7 cellular contexts compared by ENCODE assay signal in the genomic region with DNA sequence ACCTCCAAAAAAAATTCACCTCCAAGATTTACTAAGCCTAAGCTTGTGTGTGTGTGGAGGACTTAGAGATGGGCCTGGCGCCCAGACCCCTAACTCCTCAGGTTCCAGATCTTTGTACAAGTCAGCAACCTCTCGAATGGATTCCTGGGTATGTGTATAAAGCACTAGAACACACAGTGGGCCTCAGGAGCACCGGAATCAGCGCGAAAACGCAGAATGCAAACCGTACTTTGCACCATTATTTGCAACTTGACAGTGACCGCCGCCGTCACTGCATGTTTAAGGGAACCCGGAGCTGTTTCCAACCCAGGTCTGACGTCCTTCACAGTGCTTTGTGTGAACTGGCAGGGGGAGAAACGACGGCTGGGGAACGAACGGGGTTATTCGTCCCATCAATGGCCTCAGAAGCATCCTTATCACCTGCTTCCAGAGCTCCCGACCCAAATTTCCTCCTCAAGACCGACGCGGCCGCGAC. TPM values are rescaled to one million over a fixed set of nuclear protein-coding genes. Genes with fewer than 3 reads are reported as not detected.
DNase-seq lines count a peak whose midpoint lies in the region; ATAC-seq, FAIRE-seq and TF ChIP-seq lines count a peak whose summit lies in the region.

No MANE protein-coding gene starts in this region.

- H3K9ac ChIP-seq in astrocyte (ENCODE audit: low read length) = peak overlapping the region; percentile 89

- peaks cover 62% of the 10 kb centered on the region for H3K9me3 ChIP-seq in astrocyte (ENCODE audit: insufficient read depth, low read depth, low read length)

- H3K9me3 Mint-ChIP-seq in astrocyte (ENCODE audit: unreplicated experiment) = peaks cover 81% of the 10 kb centered on the region
- H3K9me3 Mint-ChIP-seq in stimulated activated naive CD8-positive, alpha-beta T cell treated with anti-CD3 and anti-CD28 coated beads, Interleukin-15, amount 100 ng/mL, for 72 hours = peaks cover 56 to 59% of the 10 kb centered on the region in 2 donors

- no peaks in the 10 kb centered on the region for H3K27me3 ChIP-seq in HL-60 (ENCODE audit: insufficient read depth, poor library complexity, severe bottlenecking)
- no peaks in the 10 kb centered on the region for H3K27me3 ChIP-seq in astrocyte (ENCODE audit: insufficient read depth, low read length)

- FAIRE-seq in astrocyte (lab: Jason Lieb, UNC) = no peak

- peak overlapping the region; percentile 89 for H3K4me2 ChIP-seq in astrocyte (ENCODE audit: low read length)

- in situ Hi-C loops in GM13977 (cut with MboI; ENCODE audit: low pct_unique_long_range_greater_than_20kb, low sequenced_read_pairs, unreplicated experiment) = no loop called here

- H3K27me3 Mint-ChIP-seq in astrocyte (ENCODE audit: low read depth, unreplicated experiment) = no peaks in the 10 kb centered on the region
- no peaks in the 10 kb centered on the region for H3K27me3 Mint-ChIP-seq in stimulated activated naive CD8-positive, alpha-beta T cell treated with anti-CD3 and anti-CD28 coated beads, Interleukin-15, amount 100 ng/mL, for 72 hours

- peak overlapping the region; percentile 98 for H2AFZ ChIP-seq in astrocyte (ENCODE audit: low read depth, low read length)

- ATAC-seq in stimulated activated naive CD8-positive, alpha-beta T cell treated with anti-CD3 and anti-CD28 coated beads, Interleukin-15, amount 100 ng/mL, for 72 hours = peak; percentile 26
- ATAC-seq in HG03159 (IDR thresholded peaks at IDR 0.05; ENCODE audit: unreplicated experiment) = no peak

- peak overlapping the region; percentile 93 for H3K4me3 Mint-ChIP-seq in astrocyte (ENCODE audit: unreplicated experiment)
- peak overlapping the region; percentile 76 to 93 for H3K4me3 Mint-ChIP-seq in stimulated activated naive CD8-positive, alpha-beta T cell treated with anti-CD3 and anti-CD28 coated beads, Interleukin-15, amount 100 ng/mL, for 72 hours

- H3K27ac ChIP-seq in HL-60 (replicated peaks) (peak overlapping the region; percentile 93), astrocyte (ENCODE audit: low read depth, low read length) (peak overlapping the region; percentile 83)

- no peaks in the 10 kb centered on the region for H3K4me1 ChIP-seq in astrocyte (ENCODE audit: insufficient read depth, low read length)

- H3K79me2 ChIP-seq in astrocyte (ENCODE audit: insufficient read depth, low read length) = peaks cover 36% of the 10 kb centered on the region

- DNase-seq in GM13977 (ENCODE audit: low spot score) = peak; percentile 40
- peak in 1 of 2 experiments; percentile 29 for DNase-seq in HL-60 (ENCODE audit: low read depth in 1 of 2, low spot score in 1 of 2)
- DNase-seq in astrocyte (ENCODE audit: low read depth) = peak; percentile 25
- DNase-seq in inferior parietal cortex (ENCODE audit: extremely low spot score) = peak; percentile 3
- DNase-seq in stimulated activated naive CD8-positive, alpha-beta T cell treated with anti-CD3 and anti-CD28 coated beads, Interleukin-15, amount 100 ng/mL, for 72 hours = no peak
- no peak for DNase-seq in midbrain (lab: John Stamatoyannopoulos, UW)

- H3K36me3 Mint-ChIP-seq in astrocyte (ENCODE audit: low read depth, unreplicated experiment) = peaks cover 84% of the 10 kb centered on the region

- no peak for TF ChIP-seq CTCF in GM13977 (IDR thresholded peaks at IDR 0.05; ENCODE audit: extremely low read depth, insufficient read depth, missing control alignments)
- no peak for TF ChIP-seq CTCF in HL-60 (IDR thresholded peaks at IDR 0.05; ENCODE audit: insufficient read depth, low read length)
- TF ChIP-seq CTCF in astrocyte (IDR thresholded peaks at IDR 0.05; ENCODE audit: insufficient read depth, low read depth, low read length) = no peak

- H3K4me1 Mint-ChIP-seq in astrocyte (ENCODE audit: low read depth, unreplicated experiment) = peaks cover 12% of the 10 kb centered on the region
- H3K4me1 Mint-ChIP-seq in stimulated activated naive CD8-positive, alpha-beta T cell treated with anti-CD3 and anti-CD28 coated beads, Interleukin-15, amount 100 ng/mL, for 72 hours = peaks cover 46% of the 10 kb centered on the region

- no peaks in the 10 kb centered on the region for H4K20me1 ChIP-seq in astrocyte (ENCODE audit: insufficient read depth, low read length)

- peak overlapping the region; percentile 78 for H3K27ac Mint-ChIP-seq in astrocyte (ENCODE audit: unreplicated experiment)
- H3K27ac Mint-ChIP-seq in stimulated activated naive CD8-positive, alpha-beta T cell treated with anti-CD3 and anti-CD28 coated beads, Interleukin-15, amount 100 ng/mL, for 72 hours = peak overlapping the region; percentile 74 to 99

- H3K4me3 ChIP-seq in HL-60 (replicated peaks; ENCODE audit: insufficient read depth, low read length) = peak overlapping the region; percentile 64
- H3K4me3 ChIP-seq in astrocyte (ENCODE audit: insufficient read depth, low read depth, low read length) = peak overlapping the region; percentile 78

- H3K36me3 ChIP-seq in astrocyte (ENCODE audit: insufficient read depth, low read length) = peaks cover 10% of the 10 kb centered on the region

RNA-seq across cellular contexts. Expression of a gene that starts 0.7 kb away (rescaled TPM):
- 13.5 and 14.3 TPM in 2 replicates for total RNA-seq in astrocyte

RNA-seq across cellular contexts. Expression of a gene that starts 27.6 kb away (rescaled TPM):
- total RNA-seq in astrocyte = 0.66 and 1.5 TPM in 2 replicates

RNA-seq across cellular contexts. Expression of a gene that starts 31.9 kb away (rescaled TPM):
- not detected in 2 replicates for total RNA-seq in astrocyte

RNA-seq across cellular contexts. Expression of a gene that starts 54.4 kb away (rescaled TPM):
- total RNA-seq in astrocyte = 7.1 and 7.3 TPM in 2 replicates

RNA-seq across cellular contexts. Expression of a gene that starts 57.1 kb away (rescaled TPM):
- 1.5 and 1.7 TPM in 2 replicates for total RNA-seq in astrocyte

Comparison
In these comparisons a context has a peak if more than half of its experiments do, and no peak if none do; other contexts are left out.
1. DNase-seq: peak in GM13977 (single experiment), astrocyte (single experiment) and inferior parietal cortex (single experiment); none in stimulated activated naive CD8-positive, alpha-beta T cell treated with anti-CD3 and anti-CD28 coated beads, Interleukin-15, amount 100 ng/mL, for 72 hours (0 of 2) and midbrain (single experiment).